Comparison of ENCODE assay signal across 1 cellular context in the genomic region with DNA sequence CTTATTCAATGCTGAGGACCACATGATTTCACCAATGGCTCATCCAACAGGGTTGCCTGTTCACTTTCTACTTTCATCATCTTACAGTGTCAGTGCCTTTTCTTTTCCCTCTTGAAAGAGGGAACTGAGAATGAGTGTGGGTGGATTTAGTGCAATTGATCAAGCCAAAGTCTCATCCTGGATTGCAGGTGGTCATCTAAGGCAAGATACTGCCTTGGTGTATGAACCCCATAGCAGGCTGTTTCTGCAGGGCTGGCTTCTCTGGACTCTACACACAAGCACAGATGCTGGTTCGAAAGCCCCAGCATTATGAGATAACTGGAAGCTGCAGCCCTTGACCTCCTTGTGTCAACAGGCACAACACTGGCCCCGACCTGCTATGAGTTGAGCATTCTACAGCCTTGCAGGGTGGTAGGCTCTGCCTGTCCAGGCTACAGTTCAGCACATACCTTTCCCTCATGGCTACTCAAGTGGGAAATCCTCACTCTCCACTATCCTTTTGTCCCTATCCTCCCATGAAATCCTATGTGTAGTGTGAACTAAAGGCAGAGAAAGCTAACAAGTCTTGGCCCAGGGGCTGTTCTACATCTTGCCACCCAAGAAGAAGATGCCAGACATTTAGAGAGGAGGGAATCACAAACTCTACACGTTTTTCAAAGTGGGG.
TF ChIP-seq lines count a peak whose summit lies in the region.

No MANE protein-coding gene starts in this region.

TF ChIP-seq in HepG2, 621 proteins besides CTCF, POLR2A, EP300 and RAD21 (continued from another document and continues in another):
- TF ChIP-seq LRRFIP1 (CRISPR knock-in tag; conservative IDR thresholded peaks at IDR 0.05) = no peak
- TF ChIP-seq THAP9 (CRISPR knock-in tag; IDR thresholded peaks at IDR 0.05; ENCODE audit: borderline replicate concordance) = no peak
- no peak for TF ChIP-seq XRCC5 (optimal IDR thresholded peaks at IDR 0.05; ENCODE audit: low read length)
- TF ChIP-seq HOXA3 (CRISPR knock-in tag; IDR thresholded peaks at IDR 0.05) = no peak
- TF ChIP-seq KDM1A (CRISPR knock-in tag; IDR thresholded peaks at IDR 0.05) = no peak
- no peak for TF ChIP-seq JUN (CRISPR knock-in tag; IDR thresholded peaks at IDR 0.05)
- TF ChIP-seq, protein P1, sequence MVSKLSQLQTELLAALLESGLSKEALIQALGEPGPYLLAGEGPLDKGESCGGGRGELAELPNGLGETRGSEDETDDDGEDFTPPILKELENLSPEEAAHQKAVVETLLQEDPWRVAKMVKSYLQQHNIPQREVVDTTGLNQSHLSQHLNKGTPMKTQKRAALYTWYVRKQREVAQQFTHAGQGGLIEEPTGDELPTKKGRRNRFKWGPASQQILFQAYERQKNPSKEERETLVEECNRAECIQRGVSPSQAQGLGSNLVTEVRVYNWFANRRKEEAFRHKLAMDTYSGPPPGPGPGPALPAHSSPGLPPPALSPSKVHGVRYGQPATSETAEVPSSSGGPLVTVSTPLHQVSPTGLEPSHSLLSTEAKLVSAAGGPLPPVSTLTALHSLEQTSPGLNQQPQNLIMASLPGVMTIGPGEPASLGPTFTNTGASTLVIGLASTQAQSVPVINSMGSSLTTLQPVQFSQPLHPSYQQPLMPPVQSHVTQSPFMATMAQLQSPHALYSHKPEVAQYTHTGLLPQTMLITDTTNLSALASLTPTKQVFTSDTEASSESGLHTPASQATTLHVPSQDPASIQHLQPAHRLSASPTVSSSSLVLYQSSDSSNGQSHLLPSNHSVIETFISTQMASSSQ (IDR thresholded peaks at IDR 0.05; ENCODE audit: low read depth) = no peak
- TF ChIP-seq, protein P1 (CRISPR knock-in tag; IDR thresholded peaks at IDR 0.05; ENCODE audit: borderline replicate concordance) = no peak
- no peak for TF ChIP-seq ARNTL (CRISPR knock-in tag; IDR thresholded peaks at IDR 0.05)
- no peak for TF ChIP-seq JDP2 (CRISPR knock-in tag; IDR thresholded peaks at IDR 0.05; ENCODE audit: borderline replicate concordance)
- no peak for TF ChIP-seq MTA3 (CRISPR knock-in tag; IDR thresholded peaks at IDR 0.05)
- TF ChIP-seq ZNF264 (CRISPR knock-in tag; IDR thresholded peaks at IDR 0.05) = no peak
- TF ChIP-seq NPAS2 (CRISPR knock-in tag; IDR thresholded peaks at IDR 0.05; ENCODE audit: borderline replicate concordance) = no peak
- no peak for TF ChIP-seq CERS6 (CRISPR knock-in tag; IDR thresholded peaks at IDR 0.05)
- no peak for TF ChIP-seq ZMYM2 (CRISPR knock-in tag; IDR thresholded peaks at IDR 0.05)
- TF ChIP-seq THAP11 (CRISPR knock-in tag; IDR thresholded peaks at IDR 0.05) = no peak
- no peak for TF ChIP-seq RBFOX2 (IDR thresholded peaks at IDR 0.05; ENCODE audit: low read depth, low read length)
- no peak for TF ChIP-seq POLR2AphosphoS2 (IDR thresholded peaks at IDR 0.05; ENCODE audit: low read depth, low read length)
- TF ChIP-seq ZFP1 (CRISPR knock-in tag; IDR thresholded peaks at IDR 0.05) = no peak
- no peak for TF ChIP-seq ELF3 (CRISPR knock-in tag; IDR thresholded peaks at IDR 0.05)
- no peak for TF ChIP-seq FOXM1 (CRISPR knock-in tag; IDR thresholded peaks at IDR 0.05)
- TF ChIP-seq, protein P2, sequence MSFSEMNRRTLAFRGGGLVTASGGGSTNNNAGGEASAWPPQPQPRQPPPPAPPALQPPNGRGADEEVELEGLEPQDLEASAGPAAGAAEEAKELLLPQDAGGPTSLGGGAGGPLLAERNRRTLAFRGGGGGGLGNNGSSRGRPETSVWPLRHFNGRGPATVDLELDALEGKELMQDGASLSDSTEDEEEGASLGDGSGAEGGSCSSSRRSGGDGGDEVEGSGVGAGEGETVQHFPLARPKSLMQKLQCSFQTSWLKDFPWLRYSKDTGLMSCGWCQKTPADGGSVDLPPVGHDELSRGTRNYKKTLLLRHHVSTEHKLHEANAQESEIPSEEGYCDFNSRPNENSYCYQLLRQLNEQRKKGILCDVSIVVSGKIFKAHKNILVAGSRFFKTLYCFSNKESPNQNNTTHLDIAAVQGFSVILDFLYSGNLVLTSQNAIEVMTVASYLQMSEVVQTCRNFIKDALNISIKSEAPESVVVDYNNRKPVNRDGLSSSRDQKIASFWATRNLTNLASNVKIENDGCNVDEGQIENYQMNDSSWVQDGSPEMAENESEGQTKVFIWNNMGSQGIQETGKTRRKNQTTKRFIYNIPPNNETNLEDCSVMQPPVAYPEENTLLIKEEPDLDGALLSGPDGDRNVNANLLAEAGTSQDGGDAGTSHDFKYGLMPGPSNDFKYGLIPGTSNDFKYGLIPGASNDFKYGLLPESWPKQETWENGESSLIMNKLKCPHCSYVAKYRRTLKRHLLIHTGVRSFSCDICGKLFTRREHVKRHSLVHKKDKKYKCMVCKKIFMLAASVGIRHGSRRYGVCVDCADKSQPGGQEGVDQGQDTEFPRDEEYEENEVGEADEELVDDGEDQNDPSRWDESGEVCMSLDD (CRISPR knock-in tag; IDR thresholded peaks at IDR 0.05; ENCODE audit: borderline replicate concordance) = no peak
- no peak for TF ChIP-seq PCBP2 (optimal IDR thresholded peaks at IDR 0.05; ENCODE audit: low read depth, low read length, poor library complexity, severe bottlenecking)
- no peak for TF ChIP-seq TIGD3 (CRISPR knock-in tag; IDR thresholded peaks at IDR 0.05; ENCODE audit: borderline replicate concordance)
- TF ChIP-seq PRMT3 (CRISPR knock-in tag; IDR thresholded peaks at IDR 0.05; ENCODE audit: borderline replicate concordance, low read depth) = no peak
- TF ChIP-seq ZFY (CRISPR knock-in tag; IDR thresholded peaks at IDR 0.05) = no peak
- no peak for TF ChIP-seq ZSCAN5A (CRISPR knock-in tag; IDR thresholded peaks at IDR 0.05; ENCODE audit: borderline replicate concordance)
- no peak for TF ChIP-seq ZNF558 (CRISPR knock-in tag; IDR thresholded peaks at IDR 0.05; ENCODE audit: borderline replicate concordance)
- TF ChIP-seq MTF1 (CRISPR knock-in tag; IDR thresholded peaks at IDR 0.05) = no peak
- no peak for TF ChIP-seq ATF5 (CRISPR knock-in tag; IDR thresholded peaks at IDR 0.05; ENCODE audit: low read depth)
- TF ChIP-seq ZNF589 (CRISPR knock-in tag; conservative IDR thresholded peaks at IDR 0.05) = no peak
- TF ChIP-seq NCOA5 (CRISPR knock-in tag; IDR thresholded peaks at IDR 0.05) = no peak
- TF ChIP-seq ZNF350 (CRISPR knock-in tag; IDR thresholded peaks at IDR 0.05; ENCODE audit: borderline replicate concordance, low read depth) = no peak
- TF ChIP-seq, protein P3, sequence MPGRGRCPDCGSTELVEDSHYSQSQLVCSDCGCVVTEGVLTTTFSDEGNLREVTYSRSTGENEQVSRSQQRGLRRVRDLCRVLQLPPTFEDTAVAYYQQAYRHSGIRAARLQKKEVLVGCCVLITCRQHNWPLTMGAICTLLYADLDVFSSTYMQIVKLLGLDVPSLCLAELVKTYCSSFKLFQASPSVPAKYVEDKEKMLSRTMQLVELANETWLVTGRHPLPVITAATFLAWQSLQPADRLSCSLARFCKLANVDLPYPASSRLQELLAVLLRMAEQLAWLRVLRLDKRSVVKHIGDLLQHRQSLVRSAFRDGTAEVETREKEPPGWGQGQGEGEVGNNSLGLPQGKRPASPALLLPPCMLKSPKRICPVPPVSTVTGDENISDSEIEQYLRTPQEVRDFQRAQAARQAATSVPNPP (CRISPR knock-in tag; IDR thresholded peaks at IDR 0.05) = no peak
- no peak for TF ChIP-seq RARG (CRISPR knock-in tag; IDR thresholded peaks at IDR 0.05; ENCODE audit: low read depth)
- TF ChIP-seq GATA4 (IDR thresholded peaks at IDR 0.05; ENCODE audit: borderline replicate concordance, low read depth) = no peak
- TF ChIP-seq GLI4 (CRISPR knock-in tag; IDR thresholded peaks at IDR 0.05; ENCODE audit: borderline replicate concordance) = no peak
- no peak for TF ChIP-seq ZNF3 (CRISPR knock-in tag; IDR thresholded peaks at IDR 0.05)
- TF ChIP-seq ZNF547 (CRISPR knock-in tag; IDR thresholded peaks at IDR 0.05) = no peak
- TF ChIP-seq ZEB1 (IDR thresholded peaks at IDR 0.05; ENCODE audit: insufficient replicate concordance, low read depth) = no peak
- TF ChIP-seq ZNF550 (CRISPR knock-in tag; IDR thresholded peaks at IDR 0.05; ENCODE audit: borderline replicate concordance) = no peak
- no peak for TF ChIP-seq ZNF713 (CRISPR knock-in tag; IDR thresholded peaks at IDR 0.05)
- no peak for TF ChIP-seq BHLHE40 (IDR thresholded peaks at IDR 0.05; ENCODE audit: low read length)
- no peak for TF ChIP-seq NFRKB (IDR thresholded peaks at IDR 0.05)
- no peak for TF ChIP-seq DDIT3 (CRISPR knock-in tag; IDR thresholded peaks at IDR 0.05)
- peak; percentile 34; the same call in 1 of the 2 replicates for TF ChIP-seq FOXO1 (CRISPR knock-in tag; IDR thresholded peaks at IDR 0.05)
